ENCODE assay signal across 18 cellular contexts in the genomic region with DNA sequence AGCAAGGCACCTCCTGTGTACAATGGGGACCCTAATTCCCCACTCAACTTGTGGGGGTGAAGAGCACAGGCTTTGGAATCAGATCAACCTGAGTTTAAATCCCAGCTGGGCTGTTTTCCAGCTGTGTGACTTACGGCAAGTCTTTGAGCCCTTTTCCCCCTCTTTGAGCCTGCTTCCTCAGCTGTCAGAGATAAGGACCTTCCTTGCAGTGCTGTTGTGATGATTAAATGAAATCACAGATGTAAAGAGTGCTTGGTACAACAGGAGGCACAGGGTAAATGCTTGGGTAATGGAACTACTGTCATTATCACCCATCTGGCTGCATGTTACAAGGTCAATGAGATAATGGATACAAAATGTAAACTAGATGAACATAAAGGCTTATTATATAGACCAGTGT. TPM values are rescaled to one million over a fixed set of nuclear protein-coding genes. Genes with fewer than 3 reads are reported as not detected.
A peak's percentile ranks its signal among the peaks of the same experiment; 100 is the strongest.
DNase-seq lines count a peak whose midpoint lies in the region; ATAC-seq and TF ChIP-seq lines count a peak whose summit lies in the region.
"Had no signal": no experiment of that assay in that cellular context is flagged by ENCODE, and none has a peak within 500 bp of the region (broad histone marks: within the 10 kb centered on the region; RNA-seq: fewer than 3 reads in every experiment).

No MANE protein-coding gene starts in this region.

- H3K4me3 Mint-ChIP-seq in osteocyte (ENCODE audit: unreplicated experiment) = no peak overlapping the region
- H3K4me3 Mint-ChIP-seq: stimulated activated memory B cell treated with anti-CD40 and anti-IgM and Interleukin-4, amounts not matched to agents 10 μg/mL and 1 μg/mL and 100 μg/mL, for 72 hours had no signal

- H3K36me3 Mint-ChIP-seq in osteocyte (ENCODE audit: unreplicated experiment) = peaks cover 5% of the 10 kb centered on the region
- H3K36me3 Mint-ChIP-seq: activated naive CD4-positive, alpha-beta T cell treated with anti-CD3 and anti-CD28 coated beads, Interleukin-2, amount 50 U/mL, for 72 hours; IgD-negative memory B cell; stimulated activated memory B cell treated with anti-CD40 and anti-IgM and Interleukin-4, amounts not matched to agents 10 μg/mL and 1 μg/mL and 100 μg/mL, for 72 hours had no signal

- ATAC-seq in GM18907 (IDR thresholded peaks at IDR 0.05; ENCODE audit: unreplicated experiment) = no peak
- no peak for ATAC-seq in HG02840 (IDR thresholded peaks at IDR 0.05; ENCODE audit: low FRiP score, unreplicated experiment)
- ATAC-seq: activated naive CD4-positive, alpha-beta T cell treated with anti-CD3 and anti-CD28 coated beads, Interleukin-2, amount 50 U/mL, for 72 hours; stimulated activated memory B cell treated with anti-CD40 and anti-IgM and Interleukin-4, amounts not matched to agents 10 μg/mL and 1 μg/mL and 100 μg/mL, for 72 hours had no signal

- DNase-seq in CMK (ENCODE audit: low read depth) (peak; percentile 24), NCI-H69 (lab: John Stamatoyannopoulos, UW) (peak; percentile 61), coronary artery (ENCODE audit: low spot score) (no peak), osteocyte (ENCODE audit: extremely low spot score, unreplicated experiment) (no peak), NCI-H1436 (lab: John Stamatoyannopoulos, UW) (no peak)
- no peak for DNase-seq in activated naive CD4-positive, alpha-beta T cell (lab: John Stamatoyannopoulos, UW)
- DNase-seq: activated CD8-positive, alpha-beta memory T cell treated with anti-CD3 and anti-CD28 coated beads, Interleukin-2, amount 50 U/mL, for 48 hours; cerebellar nuclear complex; NCI-H1105; NCI-H774; stimulated activated CD4-positive, alpha-beta T cell treated with anti-CD3 and anti-CD28 coated beads, Interleukin-4, amount 100 ng/mL, for 24 hours; WERI-Rb-1 had no signal

- H3K4me3 ChIP-seq in coronary artery = peak overlapping the region; percentile 61
- H3K4me3 ChIP-seq: BLaER1 had no signal

- H3K27ac ChIP-seq in coronary artery = peak overlapping the region in 1 of 2 donors; percentile 97
- H3K27ac ChIP-seq: BLaER1, WERI-Rb-1 had no signal

- TF ChIP-seq CTCF in coronary artery (IDR thresholded peaks at IDR 0.05) (no peak), osteocyte (IDR thresholded peaks at IDR 0.05) (no peak)

- H3K9me3 Mint-ChIP-seq in osteocyte (ENCODE audit: unreplicated experiment) = no peaks in the 10 kb centered on the region
- H3K9me3 Mint-ChIP-seq: activated naive CD4-positive, alpha-beta T cell treated with anti-CD3 and anti-CD28 coated beads, Interleukin-2, amount 50 U/mL, for 72 hours; IgD-negative memory B cell; stimulated activated memory B cell treated with anti-CD40 and anti-IgM and Interleukin-4, amounts not matched to agents 10 μg/mL and 1 μg/mL and 100 μg/mL, for 72 hours had no signal

- H3K27me3 Mint-ChIP-seq in osteocyte (ENCODE audit: unreplicated experiment) = no peaks in the 10 kb centered on the region
- H3K27me3 Mint-ChIP-seq: stimulated activated memory B cell treated with anti-CD40 and anti-IgM and Interleukin-4, amounts not matched to agents 10 μg/mL and 1 μg/mL and 100 μg/mL, for 72 hours had no signal

- peak overlapping the region; percentile 38 for H3K27ac Mint-ChIP-seq in osteocyte (ENCODE audit: unreplicated experiment)
- H3K27ac Mint-ChIP-seq: activated naive CD4-positive, alpha-beta T cell treated with anti-CD3 and anti-CD28 coated beads, Interleukin-2, amount 50 U/mL, for 72 hours; stimulated activated memory B cell treated with anti-CD40 and anti-IgM and Interleukin-4, amounts not matched to agents 10 μg/mL and 1 μg/mL and 100 μg/mL, for 72 hours had no signal

- peaks cover 38% of the 10 kb centered on the region for H3K4me1 Mint-ChIP-seq in osteocyte (ENCODE audit: unreplicated experiment)

RNA-seq across cellular contexts. Expression of gene SNX21, which starts 3.2 kb away (rescaled TPM):
- total RNA-seq in osteocyte = 24.4 and 25.6 TPM in 2 replicates

RNA-seq across cellular contexts. Expression of gene TNNC2, which starts 9.7 kb away (rescaled TPM):
- total RNA-seq in osteocyte = 1.2 TPM in 1 of 2 replicates, not detected in the other
- total RNA-seq: activated naive CD4-positive, alpha-beta T cell treated with anti-CD3 and anti-CD28 coated beads, Interleukin-2, amount 50 U/mL, for 72 hours had no signal

RNA-seq across cellular contexts. Expression of gene ACOT8, which starts 20.4 kb away (rescaled TPM):
- total RNA-seq in osteocyte = 23.6 and 23.9 TPM in 2 replicates

RNA-seq across cellular contexts. Expression of gene ZSWIM3, which starts 20.6 kb away (rescaled TPM):
- 3.9 and 4.4 TPM in 2 replicates for total RNA-seq in osteocyte

RNA-seq across cellular contexts. Expression of gene UBE2C, which starts 24.4 kb away (rescaled TPM):
- total RNA-seq in osteocyte = 21.3 and 21.9 TPM in 2 replicates

Comparison
In these comparisons a context has a peak if more than half of its experiments do, and no peak if none do; other contexts are left out.
1. DNase-seq: peak in CMK (single experiment) and NCI-H69 (single experiment); none in coronary artery (single experiment), osteocyte (single experiment), NCI-H1436 (single experiment) and activated naive CD4-positive, alpha-beta T cell (0 of 4).